In the genomic region with DNA sequence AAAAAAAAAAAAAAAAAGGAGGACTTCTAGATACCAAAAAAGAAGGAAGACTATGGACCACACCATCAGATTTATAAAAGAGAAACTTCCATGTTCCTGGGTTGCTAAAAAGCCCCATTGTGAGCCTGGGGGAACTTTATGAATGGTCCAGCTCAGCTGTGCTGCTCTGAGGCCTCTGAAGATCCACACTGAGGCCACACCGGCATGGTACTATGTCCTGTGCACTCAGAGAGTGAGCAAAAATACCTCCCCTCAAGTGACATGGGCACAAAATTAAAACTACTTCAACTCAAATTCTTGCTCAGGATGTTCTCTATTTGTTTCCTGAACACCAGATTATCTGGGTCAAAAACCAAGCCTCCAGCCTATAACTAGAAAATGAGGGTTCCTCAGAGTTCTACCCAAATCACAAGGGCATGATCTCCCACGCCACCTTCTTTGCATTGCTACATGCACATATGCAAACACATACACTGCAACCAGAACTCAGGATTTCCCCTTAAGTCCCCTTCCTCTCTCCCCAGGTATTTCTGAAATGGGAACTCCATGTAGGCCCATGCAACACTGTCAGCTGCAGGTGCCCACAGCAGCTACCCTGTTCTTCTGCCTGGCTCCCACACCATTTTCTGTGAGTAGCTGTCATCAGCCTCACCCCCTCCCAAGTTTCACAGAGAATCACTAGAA, we compare ENCODE assay signal across 16 cellular contexts.
DNase-seq lines count a peak whose midpoint lies in the region; ATAC-seq and TF ChIP-seq lines count a peak whose summit lies in the region.
"Had no signal": no experiment of that assay in that cellular context is flagged by ENCODE, and none has a peak within 500 bp of the region (broad histone marks: within the 10 kb centered on the region; RNA-seq: fewer than 3 reads in every experiment).

No MANE protein-coding gene starts in this region.

- H3K4me1 ChIP-seq in OCI-LY1 (ENCODE audit: insufficient read depth, low read length, severe bottlenecking) = peaks cover 10% of the 10 kb centered on the region
- peaks cover 5% of the 10 kb centered on the region for H3K4me1 ChIP-seq in left ventricle myocardium inferior

- TF ChIP-seq CTCF in OCI-LY1 (IDR thresholded peaks at IDR 0.05; ENCODE audit: low read length) = no peak
- no peak for TF ChIP-seq CTCF in left ventricle myocardium inferior (IDR thresholded peaks at IDR 0.05; ENCODE audit: borderline replicate concordance)

- no peak overlapping the region for H3K4me3 Mint-ChIP-seq in activated CD8-positive, alpha-beta memory T cell treated with anti-CD3 and anti-CD28 coated beads, Interleukin-2, amount 10 ng/mL, durations not matched to agents 7 days and 5 days
- no peak overlapping the region for H3K4me3 Mint-ChIP-seq in stimulated activated memory B cell treated with anti-CD40 and anti-IgM and Interleukin-4, amounts not matched to agents 10 μg/mL and 1 μg/mL and 100 μg/mL, for 72 hours
- H3K4me3 Mint-ChIP-seq: CD8-positive, alpha-beta memory T cell had no signal

- H3K4me2 ChIP-seq in OCI-LY1 (ENCODE audit: low read length) = peak overlapping the region; percentile 23; the same call in 1 of the 2 replicates

- no peaks in the 10 kb centered on the region for H4K20me1 ChIP-seq in OCI-LY1 (ENCODE audit: insufficient read depth, low read length)

- H3K27me3 ChIP-seq in OCI-LY1 (ENCODE audit: insufficient read depth, low read length) (no peaks in the 10 kb centered on the region), left ventricle myocardium inferior (ENCODE audit: low read depth) (no peaks in the 10 kb centered on the region)
- H3K27me3 ChIP-seq: SJCRH30, spleen had no signal

- H3F3A ChIP-seq in OCI-LY1 (ENCODE audit: insufficient read depth, low read length) = no peaks in the 10 kb centered on the region

- no peak overlapping the region for H2AFZ ChIP-seq in OCI-LY1 (ENCODE audit: low read length)

- H3K27me3 Mint-ChIP-seq in activated CD8-positive, alpha-beta memory T cell treated with anti-CD3 and anti-CD28 coated beads, Interleukin-2, amount 10 ng/mL, durations not matched to agents 7 days and 5 days = no peaks in the 10 kb centered on the region
- no peaks in the 10 kb centered on the region for H3K27me3 Mint-ChIP-seq in stimulated activated memory B cell treated with anti-CD40 and anti-IgM and Interleukin-4, amounts not matched to agents 10 μg/mL and 1 μg/mL and 100 μg/mL, for 72 hours
- H3K27me3 Mint-ChIP-seq: CD8-positive, alpha-beta memory T cell had no signal

- intact Hi-C loops in left ventricle myocardium inferior (cut with micrococcal nuclease) = no loop called here

- no peaks in the 10 kb centered on the region for H3K9me3 ChIP-seq in OCI-LY1 (ENCODE audit: low read length)
- H3K9me3 ChIP-seq in left ventricle myocardium inferior (replicated peaks) = peaks cover 12% of the 10 kb centered on the region
- H3K9me3 ChIP-seq: SJCRH30 had no signal

- peak overlapping the region; percentile 43 for H3K27ac ChIP-seq in OCI-LY1 (ENCODE audit: low read depth, low read length, poor library complexity, severe bottlenecking)
- no peak overlapping the region for H3K27ac ChIP-seq in left ventricle myocardium inferior (replicated peaks)
- H3K27ac ChIP-seq: epithelial cell of prostate, SJCRH30, VCaP had no signal

- no peaks in the 10 kb centered on the region for H3K36me3 Mint-ChIP-seq in activated CD8-positive, alpha-beta memory T cell treated with anti-CD3 and anti-CD28 coated beads, Interleukin-2, amount 10 ng/mL, durations not matched to agents 7 days and 5 days
- H3K36me3 Mint-ChIP-seq in stimulated activated memory B cell treated with anti-CD40 and anti-IgM and Interleukin-4, amounts not matched to agents 10 μg/mL and 1 μg/mL and 100 μg/mL, for 72 hours = no peaks in the 10 kb centered on the region
- H3K36me3 Mint-ChIP-seq: CD8-positive, alpha-beta memory T cell had no signal

- H3K4me3 ChIP-seq in OCI-LY1 (ENCODE audit: low read depth, low read length, poor library complexity, severe bottlenecking) = no peak overlapping the region
- no peak overlapping the region for H3K4me3 ChIP-seq in left ventricle myocardium inferior
- H3K4me3 ChIP-seq: SJCRH30, spleen had no signal

- DNase-seq in activated CD8-positive, alpha-beta memory T cell treated with anti-CD3 and anti-CD28 coated beads, Interleukin-2, amount 10 ng/mL, durations not matched to agents 7 days and 5 days = no peak
- no peak for DNase-seq in activated CD8-positive, alpha-beta memory T cell treated with anti-CD3 and anti-CD28 coated beads, Interleukin-2, amount 50 U/mL, for 48 hours
- DNase-seq in DMS79 treated with DMSO at 0.1 percent for 48 hours (lab: John Stamatoyannopoulos, UW) (no peak), left ventricle myocardium inferior (no peak), EL (no peak)
- DNase-seq: activated CD8-positive, alpha-beta memory T cell treated with anti-CD3 and anti-CD28 coated beads, Interleukin-2, amount 50 U/mL, for 4 hours; CD8-positive, alpha-beta memory T cell; GDM1; midbrain; SJCRH30; spleen had no signal

- H3K27ac Mint-ChIP-seq in activated CD8-positive, alpha-beta memory T cell treated with anti-CD3 and anti-CD28 coated beads, Interleukin-2, amount 10 ng/mL, durations not matched to agents 7 days and 5 days = no peak overlapping the region
- peak overlapping the region; percentile 36 for H3K27ac Mint-ChIP-seq in stimulated activated memory B cell treated with anti-CD40 and anti-IgM and Interleukin-4, amounts not matched to agents 10 μg/mL and 1 μg/mL and 100 μg/mL, for 72 hours

- CTCF ChIA-PET in activated CD8-positive, alpha-beta memory T cell treated with anti-CD3 and anti-CD28 coated beads, Interleukin-2, amount 10 ng/mL, durations not matched to agents 7 days and 5 days (lab: Charles Lee) = interaction anchor here (0.7 kb wide), 1 partner anchor 12 kb away, joined by 4 read pairs; no protein-coding TSS in a partner anchor

- ATAC-seq in activated CD8-positive, alpha-beta memory T cell treated with anti-CD3 and anti-CD28 coated beads, Interleukin-2, amount 10 ng/mL, durations not matched to agents 7 days and 5 days = peak; percentile 55
- ATAC-seq in HG02588 (IDR thresholded peaks at IDR 0.05; ENCODE audit: unreplicated experiment) = peak; percentile 87
- peak; percentile 85 for ATAC-seq in stimulated activated memory B cell treated with anti-CD40 and anti-IgM and Interleukin-4, amounts not matched to agents 10 μg/mL and 1 μg/mL and 100 μg/mL, for 72 hours

- H3K79me2 ChIP-seq in OCI-LY1 (ENCODE audit: insufficient read depth, low read length) = no peaks in the 10 kb centered on the region

- no peak overlapping the region for H3K9ac ChIP-seq in OCI-LY1 (ENCODE audit: low read length)

- no peaks in the 10 kb centered on the region for H3K4me1 Mint-ChIP-seq in activated CD8-positive, alpha-beta memory T cell treated with anti-CD3 and anti-CD28 coated beads, Interleukin-2, amount 10 ng/mL, durations not matched to agents 7 days and 5 days
- H3K4me1 Mint-ChIP-seq in stimulated activated memory B cell treated with anti-CD40 and anti-IgM and Interleukin-4, amounts not matched to agents 10 μg/mL and 1 μg/mL and 100 μg/mL, for 72 hours = peaks cover 29% of the 10 kb centered on the region
- H3K4me1 Mint-ChIP-seq: CD8-positive, alpha-beta memory T cell had no signal

- no peaks in the 10 kb centered on the region for H3K9me3 Mint-ChIP-seq in activated CD8-positive, alpha-beta memory T cell treated with anti-CD3 and anti-CD28 coated beads, Interleukin-2, amount 10 ng/mL, durations not matched to agents 7 days and 5 days (ENCODE audit: low read depth)
- peaks cover 3% of the 10 kb centered on the region for H3K9me3 Mint-ChIP-seq in stimulated activated memory B cell treated with anti-CD40 and anti-IgM and Interleukin-4, amounts not matched to agents 10 μg/mL and 1 μg/mL and 100 μg/mL, for 72 hours
- H3K9me3 Mint-ChIP-seq: CD8-positive, alpha-beta memory T cell had no signal

- H3K9me2 ChIP-seq in OCI-LY1 (ENCODE audit: low read depth, low read length) = no peaks in the 10 kb centered on the region

- H3K36me3 ChIP-seq in OCI-LY1 (ENCODE audit: insufficient read depth, low read length) (no peaks in the 10 kb centered on the region), left ventricle myocardium inferior (no peaks in the 10 kb centered on the region)
- H3K36me3 ChIP-seq: SJCRH30, spleen had no signal
